ENCODE assay signal across 1 cellular context in the genomic region with DNA sequence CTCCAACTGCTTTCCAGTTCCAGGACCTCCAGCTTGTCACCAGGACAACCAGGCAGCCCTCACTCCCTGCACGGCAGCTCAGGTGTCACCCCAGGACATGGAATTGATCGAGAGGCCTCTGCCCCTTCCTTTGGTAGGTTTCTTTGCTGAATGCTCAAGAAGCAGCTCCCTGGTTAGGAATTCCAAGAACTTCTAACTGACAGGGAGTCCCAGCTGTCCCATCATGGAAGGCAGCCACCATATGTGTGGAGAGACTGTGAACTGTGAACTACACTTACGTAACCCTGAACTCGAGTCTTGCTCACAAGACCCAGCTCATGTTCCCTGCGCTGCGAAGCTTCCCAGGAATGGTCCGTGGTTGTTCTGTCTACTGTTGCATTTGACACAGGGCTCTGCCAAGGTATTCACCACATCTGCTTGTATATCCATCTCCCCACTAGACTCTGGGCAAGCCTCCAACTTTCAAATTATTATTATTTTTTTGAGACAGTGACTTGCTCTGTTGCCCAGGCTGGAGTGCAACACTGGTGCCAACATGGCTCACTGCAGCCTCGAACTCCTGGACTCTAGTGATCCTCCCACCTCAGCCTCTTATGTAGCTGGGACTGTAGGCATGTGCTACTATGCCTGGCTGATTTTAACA.
TF ChIP-seq lines count a peak whose summit lies in the region.

No MANE protein-coding gene starts in this region.

TF ChIP-seq in HepG2, 621 proteins besides CTCF, POLR2A, EP300 and RAD21 (continues in another document):
- TF ChIP-seq ZNF432 (CRISPR knock-in tag; IDR thresholded peaks at IDR 0.05; ENCODE audit: borderline replicate concordance): no peak
- 0 out of 2 replicates have a peak, but pooled peaks have one; percentile 18 for TF ChIP-seq ZNF547 (CRISPR knock-in tag; IDR thresholded peaks at IDR 0.05)
- 0 out of 2 replicates have a peak, but pooled peaks have one; percentile 34 for TF ChIP-seq GFI1 (CRISPR knock-in tag; IDR thresholded peaks at IDR 0.05; ENCODE audit: borderline replicate concordance)
- TF ChIP-seq ZIK1 (CRISPR knock-in tag; IDR thresholded peaks at IDR 0.05; ENCODE audit: borderline replicate concordance, low read depth): 0 out of 2 replicates have a peak, but pooled peaks have one; percentile 40
- TF ChIP-seq ZNF850 (CRISPR knock-in tag; conservative IDR thresholded peaks at IDR 0.05): 0 out of 2 replicates have a peak, but pooled peaks have one; percentile 53
- TF ChIP-seq, protein P1, sequence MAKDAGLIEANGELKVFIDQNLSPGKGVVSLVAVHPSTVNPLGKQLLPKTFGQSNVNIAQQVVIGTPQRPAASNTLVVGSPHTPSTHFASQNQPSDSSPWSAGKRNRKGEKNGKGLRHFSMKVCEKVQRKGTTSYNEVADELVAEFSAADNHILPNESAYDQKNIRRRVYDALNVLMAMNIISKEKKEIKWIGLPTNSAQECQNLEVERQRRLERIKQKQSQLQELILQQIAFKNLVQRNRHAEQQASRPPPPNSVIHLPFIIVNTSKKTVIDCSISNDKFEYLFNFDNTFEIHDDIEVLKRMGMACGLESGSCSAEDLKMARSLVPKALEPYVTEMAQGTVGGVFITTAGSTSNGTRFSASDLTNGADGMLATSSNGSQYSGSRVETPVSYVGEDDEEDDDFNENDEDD (CRISPR knock-in tag; IDR thresholded peaks at IDR 0.05; ENCODE audit: borderline replicate concordance): peak; percentile 67; the same call in 1 of the 2 replicates
- TF ChIP-seq, protein P2, sequence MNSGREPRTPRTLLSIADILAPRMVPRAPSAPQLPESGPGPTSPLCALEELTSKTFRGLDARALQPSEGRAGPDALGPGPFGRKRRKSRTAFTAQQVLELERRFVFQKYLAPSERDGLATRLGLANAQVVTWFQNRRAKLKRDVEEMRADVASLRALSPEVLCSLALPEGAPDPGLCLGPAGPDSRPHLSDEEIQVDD (CRISPR knock-in tag; IDR thresholded peaks at IDR 0.05; ENCODE audit: borderline replicate concordance): 0 out of 2 replicates have a peak, but pooled peaks have one; percentile 29
- TF ChIP-seq, protein P3, sequence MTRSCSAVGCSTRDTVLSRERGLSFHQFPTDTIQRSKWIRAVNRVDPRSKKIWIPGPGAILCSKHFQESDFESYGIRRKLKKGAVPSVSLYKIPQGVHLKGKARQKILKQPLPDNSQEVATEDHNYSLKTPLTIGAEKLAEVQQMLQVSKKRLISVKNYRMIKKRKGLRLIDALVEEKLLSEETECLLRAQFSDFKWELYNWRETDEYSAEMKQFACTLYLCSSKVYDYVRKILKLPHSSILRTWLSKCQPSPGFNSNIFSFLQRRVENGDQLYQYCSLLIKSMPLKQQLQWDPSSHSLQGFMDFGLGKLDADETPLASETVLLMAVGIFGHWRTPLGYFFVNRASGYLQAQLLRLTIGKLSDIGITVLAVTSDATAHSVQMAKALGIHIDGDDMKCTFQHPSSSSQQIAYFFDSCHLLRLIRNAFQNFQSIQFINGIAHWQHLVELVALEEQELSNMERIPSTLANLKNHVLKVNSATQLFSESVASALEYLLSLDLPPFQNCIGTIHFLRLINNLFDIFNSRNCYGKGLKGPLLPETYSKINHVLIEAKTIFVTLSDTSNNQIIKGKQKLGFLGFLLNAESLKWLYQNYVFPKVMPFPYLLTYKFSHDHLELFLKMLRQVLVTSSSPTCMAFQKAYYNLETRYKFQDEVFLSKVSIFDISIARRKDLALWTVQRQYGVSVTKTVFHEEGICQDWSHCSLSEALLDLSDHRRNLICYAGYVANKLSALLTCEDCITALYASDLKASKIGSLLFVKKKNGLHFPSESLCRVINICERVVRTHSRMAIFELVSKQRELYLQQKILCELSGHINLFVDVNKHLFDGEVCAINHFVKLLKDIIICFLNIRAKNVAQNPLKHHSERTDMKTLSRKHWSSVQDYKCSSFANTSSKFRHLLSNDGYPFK (CRISPR knock-in tag; IDR thresholded peaks at IDR 0.05; ENCODE audit: borderline replicate concordance): 0 out of 2 replicates have a peak, but pooled peaks have one; percentile 27
- TF ChIP-seq, protein P4, sequence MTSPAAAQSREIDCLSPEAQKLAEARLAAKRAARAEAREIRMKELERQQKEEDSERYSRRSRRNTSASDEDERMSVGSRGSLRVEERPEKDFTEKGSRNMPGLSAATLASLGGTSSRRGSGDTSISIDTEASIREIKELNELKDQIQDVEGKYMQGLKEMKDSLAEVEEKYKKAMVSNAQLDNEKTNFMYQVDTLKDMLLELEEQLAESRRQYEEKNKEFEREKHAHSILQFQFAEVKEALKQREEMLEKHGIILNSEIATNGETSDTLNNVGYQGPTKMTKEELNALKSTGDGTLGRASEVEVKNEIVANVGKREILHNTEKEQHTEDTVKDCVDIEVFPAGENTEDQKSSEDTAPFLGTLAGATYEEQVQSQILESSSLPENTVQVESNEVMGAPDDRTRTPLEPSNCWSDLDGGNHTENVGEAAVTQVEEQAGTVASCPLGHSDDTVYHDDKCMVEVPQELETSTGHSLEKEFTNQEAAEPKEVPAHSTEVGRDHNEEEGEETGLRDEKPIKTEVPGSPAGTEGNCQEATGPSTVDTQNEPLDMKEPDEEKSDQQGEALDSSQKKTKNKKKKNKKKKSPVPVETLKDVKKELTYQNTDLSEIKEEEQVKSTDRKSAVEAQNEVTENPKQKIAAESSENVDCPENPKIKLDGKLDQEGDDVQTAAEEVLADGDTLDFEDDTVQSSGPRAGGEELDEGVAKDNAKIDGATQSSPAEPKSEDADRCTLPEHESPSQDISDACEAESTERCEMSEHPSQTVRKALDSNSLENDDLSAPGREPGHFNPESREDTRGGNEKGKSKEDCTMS (CRISPR knock-in tag; conservative IDR thresholded peaks at IDR 0.05): no peak
- TF ChIP-seq, protein P5, sequence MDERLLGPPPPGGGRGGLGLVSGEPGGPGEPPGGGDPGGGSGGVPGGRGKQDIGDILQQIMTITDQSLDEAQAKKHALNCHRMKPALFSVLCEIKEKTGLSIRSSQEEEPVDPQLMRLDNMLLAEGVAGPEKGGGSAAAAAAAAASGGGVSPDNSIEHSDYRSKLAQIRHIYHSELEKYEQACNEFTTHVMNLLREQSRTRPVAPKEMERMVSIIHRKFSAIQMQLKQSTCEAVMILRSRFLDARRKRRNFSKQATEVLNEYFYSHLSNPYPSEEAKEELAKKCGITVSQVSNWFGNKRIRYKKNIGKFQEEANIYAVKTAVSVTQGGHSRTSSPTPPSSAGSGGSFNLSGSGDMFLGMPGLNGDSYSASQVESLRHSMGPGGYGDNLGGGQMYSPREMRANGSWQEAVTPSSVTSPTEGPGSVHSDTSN (CRISPR knock-in tag; IDR thresholded peaks at IDR 0.05): 0 out of 2 replicates have a peak, but pooled peaks have one; percentile 50
- 0 out of 2 replicates have a peak, but pooled peaks have one; percentile 55 for TF ChIP-seq ZNF709 (CRISPR knock-in tag; IDR thresholded peaks at IDR 0.05)
- peak; percentile 79 for TF ChIP-seq BCL6 (CRISPR knock-in tag; IDR thresholded peaks at IDR 0.05)
- TF ChIP-seq SMYD3 (CRISPR knock-in tag; IDR thresholded peaks at IDR 0.05): no peak
- TF ChIP-seq ZNF605 (CRISPR knock-in tag; IDR thresholded peaks at IDR 0.05): peak; percentile 57; the same call in 1 of the 2 replicates
- 0 out of 2 replicates have a peak, but pooled peaks have one; percentile 26 for TF ChIP-seq SRY (CRISPR knock-in tag; IDR thresholded peaks at IDR 0.05)
- 0 out of 2 replicates have a peak, but pooled peaks have one; percentile 14 for TF ChIP-seq PITX1 (CRISPR knock-in tag; IDR thresholded peaks at IDR 0.05)
- TF ChIP-seq JUND (CRISPR knock-in tag; IDR thresholded peaks at IDR 0.05): peak; percentile 44; the same call in 1 of the 2 replicates
- TF ChIP-seq ZSCAN25 (CRISPR knock-in tag; IDR thresholded peaks at IDR 0.05): peak; percentile 41
- TF ChIP-seq FOXA3 (CRISPR knock-in tag; IDR thresholded peaks at IDR 0.05): 0 out of 2 replicates have a peak, but pooled peaks have one; percentile 11
- TF ChIP-seq CEBPB (IDR thresholded peaks at IDR 0.05; ENCODE audit: borderline replicate concordance, low read depth, low read length): peak; percentile 32; the same call in 1 of the 2 replicates
- TF ChIP-seq, protein P6, sequence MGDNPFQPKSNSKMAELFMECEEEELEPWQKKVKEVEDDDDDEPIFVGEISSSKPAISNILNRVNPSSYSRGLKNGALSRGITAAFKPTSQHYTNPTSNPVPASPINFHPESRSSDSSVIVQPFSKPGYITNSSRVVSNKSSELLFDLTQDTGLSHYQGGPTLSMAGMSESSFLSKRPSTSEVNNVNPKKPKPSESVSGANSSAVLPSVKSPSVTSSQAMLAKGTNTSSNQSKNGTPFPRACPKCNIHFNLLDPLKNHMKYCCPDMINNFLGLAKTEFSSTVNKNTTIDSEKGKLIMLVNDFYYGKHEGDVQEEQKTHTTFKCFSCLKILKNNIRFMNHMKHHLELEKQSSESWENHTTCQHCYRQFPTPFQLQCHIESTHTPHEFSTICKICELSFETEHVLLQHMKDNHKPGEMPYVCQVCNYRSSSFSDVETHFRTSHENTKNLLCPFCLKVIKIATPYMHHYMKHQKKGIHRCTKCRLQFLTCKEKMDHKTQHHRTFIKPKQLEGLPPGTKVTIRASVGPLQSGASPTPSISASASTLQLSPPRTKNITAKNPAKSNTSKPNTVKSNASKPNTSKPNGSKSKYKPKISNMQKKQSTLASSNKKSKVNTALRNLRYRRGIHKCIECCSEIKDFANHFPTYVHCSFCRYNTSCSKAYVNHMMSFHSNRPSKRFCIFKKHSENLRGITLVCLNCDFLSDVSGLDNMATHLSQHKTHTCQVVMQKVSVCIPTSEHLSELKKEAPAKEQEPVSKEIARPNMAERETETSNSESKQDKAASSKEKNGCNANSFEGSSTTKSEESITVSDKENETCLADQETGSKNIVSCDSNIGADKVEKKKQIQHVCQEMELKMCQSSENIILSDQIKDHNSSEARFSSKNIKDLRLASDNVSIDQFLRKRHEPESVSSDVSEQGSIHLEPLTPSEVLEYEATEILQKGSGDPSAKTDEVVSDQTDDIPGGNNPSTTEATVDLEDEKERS (CRISPR knock-in tag; IDR thresholded peaks at IDR 0.05): no peak
- TF ChIP-seq ZNF713 (CRISPR knock-in tag; IDR thresholded peaks at IDR 0.05): no peak; the same call in 1 of the 2 replicates
- TF ChIP-seq ISL2 (CRISPR knock-in tag; IDR thresholded peaks at IDR 0.05): no peak
- TF ChIP-seq, protein P7, sequence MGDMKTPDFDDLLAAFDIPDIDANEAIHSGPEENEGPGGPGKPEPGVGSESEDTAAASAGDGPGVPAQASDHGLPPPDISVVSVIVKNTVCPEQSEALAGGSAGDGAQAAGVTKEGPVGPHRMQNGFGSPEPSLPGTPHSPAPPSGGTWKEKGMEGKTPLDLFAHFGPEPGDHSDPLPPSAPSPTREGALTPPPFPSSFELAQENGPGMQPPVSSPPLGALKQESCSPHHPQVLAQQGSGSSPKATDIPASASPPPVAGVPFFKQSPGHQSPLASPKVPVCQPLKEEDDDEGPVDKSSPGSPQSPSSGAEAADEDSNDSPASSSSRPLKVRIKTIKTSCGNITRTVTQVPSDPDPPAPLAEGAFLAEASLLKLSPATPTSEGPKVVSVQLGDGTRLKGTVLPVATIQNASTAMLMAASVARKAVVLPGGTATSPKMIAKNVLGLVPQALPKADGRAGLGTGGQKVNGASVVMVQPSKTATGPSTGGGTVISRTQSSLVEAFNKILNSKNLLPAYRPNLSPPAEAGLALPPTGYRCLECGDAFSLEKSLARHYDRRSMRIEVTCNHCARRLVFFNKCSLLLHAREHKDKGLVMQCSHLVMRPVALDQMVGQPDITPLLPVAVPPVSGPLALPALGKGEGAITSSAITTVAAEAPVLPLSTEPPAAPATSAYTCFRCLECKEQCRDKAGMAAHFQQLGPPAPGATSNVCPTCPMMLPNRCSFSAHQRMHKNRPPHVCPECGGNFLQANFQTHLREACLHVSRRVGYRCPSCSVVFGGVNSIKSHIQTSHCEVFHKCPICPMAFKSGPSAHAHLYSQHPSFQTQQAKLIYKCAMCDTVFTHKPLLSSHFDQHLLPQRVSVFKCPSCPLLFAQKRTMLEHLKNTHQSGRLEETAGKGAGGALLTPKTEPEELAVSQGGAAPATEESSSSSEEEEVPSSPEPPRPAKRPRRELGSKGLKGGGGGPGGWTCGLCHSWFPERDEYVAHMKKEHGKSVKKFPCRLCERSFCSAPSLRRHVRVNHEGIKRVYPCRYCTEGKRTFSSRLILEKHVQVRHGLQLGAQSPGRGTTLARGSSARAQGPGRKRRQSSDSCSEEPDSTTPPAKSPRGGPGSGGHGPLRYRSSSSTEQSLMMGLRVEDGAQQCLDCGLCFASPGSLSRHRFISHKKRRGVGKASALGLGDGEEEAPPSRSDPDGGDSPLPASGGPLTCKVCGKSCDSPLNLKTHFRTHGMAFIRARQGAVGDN (CRISPR knock-in tag; IDR thresholded peaks at IDR 0.05): peak; percentile 46
- peak; percentile 75 for TF ChIP-seq SALL1 (CRISPR knock-in tag; IDR thresholded peaks at IDR 0.05)
- 0 out of 2 replicates have a peak, but pooled peaks have one; percentile 22 for TF ChIP-seq ZBTB42 (CRISPR knock-in tag; IDR thresholded peaks at IDR 0.05)
- peak; percentile 31; the same call in 1 of the 2 replicates for TF ChIP-seq RXRB (CRISPR knock-in tag; IDR thresholded peaks at IDR 0.05; ENCODE audit: borderline replicate concordance)
- TF ChIP-seq HNF4A (CRISPR knock-in tag; IDR thresholded peaks at IDR 0.05): peak; percentile 92
- TF ChIP-seq GATAD2A (CRISPR knock-in tag; IDR thresholded peaks at IDR 0.05): peak; percentile 76
- peak; percentile 13 for TF ChIP-seq ASH2L (IDR thresholded peaks at IDR 0.05; ENCODE audit: insufficient read length, low read depth, low read length)
- TF ChIP-seq MLLT10 (CRISPR knock-in tag; IDR thresholded peaks at IDR 0.05): no peak
- no peak for TF ChIP-seq ZFP36L1 (CRISPR knock-in tag; IDR thresholded peaks at IDR 0.05)
- TF ChIP-seq HOXA3 (CRISPR knock-in tag; IDR thresholded peaks at IDR 0.05): peak; percentile 63; the same call in 1 of the 2 replicates
- TF ChIP-seq ZNF644 (CRISPR knock-in tag; IDR thresholded peaks at IDR 0.05; ENCODE audit: low read depth): peak; percentile 99
- TF ChIP-seq RXRA (CRISPR knock-in tag; IDR thresholded peaks at IDR 0.05): peak; percentile 53; the same call in 1 of the 2 replicates
- TF ChIP-seq, protein P8, sequence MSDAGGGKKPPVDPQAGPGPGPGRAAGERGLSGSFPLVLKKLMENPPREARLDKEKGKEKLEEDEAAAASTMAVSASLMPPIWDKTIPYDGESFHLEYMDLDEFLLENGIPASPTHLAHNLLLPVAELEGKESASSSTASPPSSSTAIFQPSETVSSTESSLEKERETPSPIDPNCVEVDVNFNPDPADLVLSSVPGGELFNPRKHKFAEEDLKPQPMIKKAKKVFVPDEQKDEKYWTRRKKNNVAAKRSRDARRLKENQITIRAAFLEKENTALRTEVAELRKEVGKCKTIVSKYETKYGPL (CRISPR knock-in tag; IDR thresholded peaks at IDR 0.05): peak; percentile 93; the same call in 1 of the 2 replicates
- TF ChIP-seq ZNF83 (CRISPR knock-in tag; IDR thresholded peaks at IDR 0.05; ENCODE audit: borderline replicate concordance): 0 out of 2 replicates have a peak, but pooled peaks have one; percentile 12
- 0 out of 2 replicates have a peak, but pooled peaks have one; percentile 48 for TF ChIP-seq KDM4B (CRISPR knock-in tag; IDR thresholded peaks at IDR 0.05)
- 0 out of 2 replicates have a peak, but pooled peaks have one; percentile 67 for TF ChIP-seq ZNF747 (CRISPR knock-in tag; IDR thresholded peaks at IDR 0.05; ENCODE audit: borderline replicate concordance)
- TF ChIP-seq SMAD1 (CRISPR knock-in tag; IDR thresholded peaks at IDR 0.05; ENCODE audit: borderline replicate concordance, low read depth): peak; percentile 54; the same call in 1 of the 2 replicates
- TF ChIP-seq ZNF274 (CRISPR knock-in tag; IDR thresholded peaks at IDR 0.05): no peak
- peak; percentile 74; the same call in 1 of the 2 replicates for TF ChIP-seq EHMT2 (IDR thresholded peaks at IDR 0.05; ENCODE audit: borderline replicate concordance, low read depth, low read length)
